ENCODE assay signal across 17 cellular contexts in genomic region chr10:124232686-124233545, GRCh38.
DNase-seq lines count a peak whose midpoint lies in the region; ATAC-seq and TF ChIP-seq lines count a peak whose summit lies in the region.
"Had no signal": no experiment of that assay in that cellular context is flagged by ENCODE, and none has a peak within 500 bp of the region (broad histone marks: within the 10 kb centered on the region; RNA-seq: fewer than 3 reads in every experiment).

No MANE protein-coding gene starts in this region.

- H3K27me3 ChIP-seq in heart left ventricle: peaks cover 0 to 4% (median 0%) of the 10 kb centered on the region in 9 donors
- H3K27me3 ChIP-seq in sigmoid colon: no peaks in the 10 kb centered on the region
- H3K27me3 ChIP-seq: SJSA1 had no signal

- H3K27ac ChIP-seq in heart left ventricle (peak overlapping the region in 5 of 12 donors; percentile 3 to 57 (median 26)), sigmoid colon (peak overlapping the region in 3 of 4 donors; percentile 21 to 68 (median 22))
- H3K27ac ChIP-seq: SJSA1 had no signal

- H3K27ac Mint-ChIP-seq in effector memory CD8-positive, alpha-beta T cell: no peak overlapping the region
- no peak overlapping the region for H3K27ac Mint-ChIP-seq in T-helper 2 cell treated with Interferon-gamma antibody and Interleukin-4, amounts not matched to agents 5 μg/mL and 100 μg/mL, for 36 hours

- DNase-seq in heart left ventricle (peak in 1 of 5 donors; percentile 23), cardiac septum (ENCODE audit: low spot score) (no peak), NAMALWA (ENCODE audit: low spot score) (peak; percentile 18), sigmoid colon (peak; percentile 74), hypothalamus (lab: John Stamatoyannopoulos, UW) (no peak), H4 (ENCODE audit: low spot score) (no peak)
- DNase-seq in effector memory CD8-positive, alpha-beta T cell: no peak
- no peak for DNase-seq in T-helper 2 cell treated with Interferon-gamma antibody and Interleukin-4, amounts not matched to agents 5 μg/mL and 100 μg/mL, for 36 hours (ENCODE audit: low spot score)
- DNase-seq: DMS79 treated with DMSO at 0.1 percent for 48 hours, HCEC 1CT, NCI-H1417, NCI-H187 treated with DMSO at 0.1 percent for 48 hours, NCI-H446, NCI-H69, RPMI8226 had no signal

- no peak overlapping the region for H3K4me3 Mint-ChIP-seq in effector memory CD8-positive, alpha-beta T cell
- no peak overlapping the region for H3K4me3 Mint-ChIP-seq in T-helper 2 cell treated with Interferon-gamma antibody and Interleukin-4, amounts not matched to agents 5 μg/mL and 100 μg/mL, for 36 hours

- 40 to 49% (median 43%) methylated on average over 16 of the region's 16 CpGs for WGBS in heart left ventricle, 4 donors
- 58 to 59% methylated on average over 16 of the region's 16 CpGs for WGBS in sigmoid colon, 2 donors

- H3K4me1 ChIP-seq in heart left ventricle: peaks cover 0 to 11% (median 4%) of the 10 kb centered on the region in 12 donors
- H3K4me1 ChIP-seq in sigmoid colon: peaks cover 0 to 18% (median 13%) of the 10 kb centered on the region in 4 donors
- H3K4me1 ChIP-seq: SJSA1 had no signal

- TF ChIP-seq POLR2A in heart left ventricle (IDR thresholded peaks at IDR 0.05) (no peak), sigmoid colon (IDR thresholded peaks at IDR 0.05) (no peak)

- ATAC-seq in heart left ventricle: peak; percentile 23 to 79 (median 36)
- peak; percentile 16 for ATAC-seq in effector memory CD8-positive, alpha-beta T cell (replicated peaks)

- H3K36me3 ChIP-seq in heart left ventricle (no peaks in the 10 kb centered on the region), sigmoid colon (no peaks in the 10 kb centered on the region)
- H3K36me3 ChIP-seq: SJSA1 had no signal

- H3K9me3 Mint-ChIP-seq in effector memory CD8-positive, alpha-beta T cell: peaks cover 0 to 2% of the 10 kb centered on the region in 2 donors
- H3K9me3 Mint-ChIP-seq in T-helper 2 cell treated with Interferon-gamma antibody and Interleukin-4, amounts not matched to agents 5 μg/mL and 100 μg/mL, for 36 hours: peaks cover 25% of the 10 kb centered on the region

- H3K36me3 Mint-ChIP-seq in effector memory CD8-positive, alpha-beta T cell (ENCODE audit: insufficient read depth): peaks cover 41% of the 10 kb centered on the region
- peaks cover 5% of the 10 kb centered on the region for H3K36me3 Mint-ChIP-seq in T-helper 2 cell treated with Interferon-gamma antibody and Interleukin-4, amounts not matched to agents 5 μg/mL and 100 μg/mL, for 36 hours (ENCODE audit: low read depth)
- H3K36me3 Mint-ChIP-seq: IgD-negative memory B cell had no signal

- peaks cover 0 to 1% of the 10 kb centered on the region in 2 donors for H3K4me1 Mint-ChIP-seq in effector memory CD8-positive, alpha-beta T cell (ENCODE audit: low read depth in 2 of 2)
- peaks cover 2% of the 10 kb centered on the region for H3K4me1 Mint-ChIP-seq in T-helper 2 cell treated with Interferon-gamma antibody and Interleukin-4, amounts not matched to agents 5 μg/mL and 100 μg/mL, for 36 hours (ENCODE audit: low read depth)

- no peak for TF ChIP-seq EP300 in sigmoid colon (IDR thresholded peaks at IDR 0.05)

- TF ChIP-seq CTCF in heart left ventricle (IDR thresholded peaks at IDR 0.05): no peak
- no peak for TF ChIP-seq CTCF in sigmoid colon (IDR thresholded peaks at IDR 0.05)

- intact Hi-C loops in heart left ventricle (cut with DNase I): no loop called here
- intact Hi-C loops in cardiac septum (cut with DNase I): no loop called here
- intact Hi-C loops in sigmoid colon (cut with DNase I): no loop called here

- H3K9me3 ChIP-seq in heart left ventricle (peaks cover 0 to 7% (median 0%) of the 10 kb centered on the region in 12 donors), sigmoid colon (peaks cover 0 to 4% (median 0%) of the 10 kb centered on the region in 4 donors)

- H3K4me3 ChIP-seq in heart left ventricle (no peak overlapping the region), sigmoid colon (no peak overlapping the region)
- H3K4me3 ChIP-seq: SJSA1 had no signal

- H3K27me3 Mint-ChIP-seq in effector memory CD8-positive, alpha-beta T cell: peaks cover 0 to 15% of the 10 kb centered on the region in 2 donors
- H3K27me3 Mint-ChIP-seq in T-helper 2 cell treated with Interferon-gamma antibody and Interleukin-4, amounts not matched to agents 5 μg/mL and 100 μg/mL, for 36 hours (ENCODE audit: low read depth): no peaks in the 10 kb centered on the region

Comparison
In these comparisons a context has a peak if more than half of its experiments do, and no peak if none do; other contexts are left out.
1. DNase-seq: peak in NAMALWA (single experiment) and sigmoid colon (single experiment); none in cardiac septum (single experiment), effector memory CD8-positive, alpha-beta T cell (0 of 3), hypothalamus (0 of 51), T-helper 2 cell treated with Interferon-gamma antibody and Interleukin-4, amounts not matched to agents 5 μg/mL and 100 μg/mL, for 36 hours (single experiment) and H4 (single experiment).